In genomic region chr18:57281519-57281918, GRCh38 we compare ENCODE assay signal across 18 cellular contexts.
"Had no signal": no experiment of that assay in that cellular context is flagged by ENCODE, and none has a peak within 500 bp of the region (broad histone marks: within the 10 kb centered on the region; RNA-seq: fewer than 3 reads in every experiment).

No MANE protein-coding gene starts in this region.

- DNase-seq: Kasumi-1, MV-4-11, NCI-H1048, NCI-H1105, NCI-H1417, NCI-H1436 treated with DMSO at 0.1 percent for 48 hours, NCI-H187, NCI-H2029, NCI-H2107, NCI-H2227 treated with DMSO at 0.1 percent for 48 hours, NCI-H524, NCI-H526 treated with DMSO at 0.1 percent for 48 hours, NCI-H748 treated with DMSO at 0.1 percent for 48 hours, Right ventricle myocardium superior, RPMI8226, SIG-M5 had no signal

- FAIRE-seq: K562, RCC 7860 had no signal
